Comparison of ENCODE assay signal across 34 cellular contexts in genomic region chr7:152059311-152059710, GRCh38.
"Had no signal": no experiment of that assay in that cellular context is flagged by ENCODE, and none has a peak within 500 bp of the region (broad histone marks: within the 10 kb centered on the region; RNA-seq: fewer than 3 reads in every experiment).

No MANE protein-coding gene starts in this region.

- H3K36me3 ChIP-seq: brain microvascular endothelial cell, gastrocnemius medialis, heart left ventricle, WERI-Rb-1 had no signal

- ATAC-seq: activated CD4-positive, CD25-positive, alpha-beta regulatory T cell treated with anti-CD3 and anti-CD28 coated beads, Interleukin-2, amount 50 U/mL, for 24 hours; activated CD8-positive, alpha-beta memory T cell treated with anti-CD3 and anti-CD28 coated beads, Interleukin-2, amount 10 ng/mL, durations not matched to agents 7 days and 5 days; activated CD8-positive, alpha-beta T cell treated with anti-CD3 and anti-CD28 coated beads, Interleukin-2, amount 10 ng/mL, durations not matched to agents 7 days and 5 days; activated naive CD4-positive, alpha-beta T cell treated with anti-CD3 and anti-CD28 coated beads, Interleukin-2, amount 50 U/mL, for 72 hours; activated T-cell treated with anti-CD3 and anti-CD28 coated beads, Interleukin-2, amount 50 U/mL, for 72 hours; effector memory CD8-positive, alpha-beta T cell; foreskin keratinocyte; gastrocnemius medialis; heart left ventricle; T-helper 17 cell had no signal

- H3K4me3 ChIP-seq: esophagus muscularis mucosa, gastrocnemius medialis, heart left ventricle had no signal

- H3K4me3 Mint-ChIP-seq: activated B cell treated with CpG ODN at 0.5 μM for 24 hours; activated CD4-positive, alpha-beta memory T cell treated with anti-CD3 and anti-CD28 coated beads for 36 hours; activated CD4-positive, alpha-beta T cell treated with anti-CD3 and anti-CD28 coated beads, Interleukin-2, amount 10 ng/mL, durations not matched to agents 24 days and 14 days; activated CD8-positive, alpha-beta memory T cell treated with anti-CD3 and anti-CD28 coated beads, Interleukin-2, amount 10 ng/mL, durations not matched to agents 7 days and 5 days; activated CD8-positive, alpha-beta T cell treated with anti-CD3 and anti-CD28 coated beads, Interleukin-2, amount 10 ng/mL, durations not matched to agents 7 days and 5 days; activated naive CD4-positive, alpha-beta T cell treated with anti-CD3 and anti-CD28 coated beads, Interleukin-2, amount 10 ng/mL, durations not matched to agents 7 days and 5 days; activated naive CD8-positive, alpha-beta T cell treated with anti-CD3 and anti-CD28 coated beads, Interleukin-2, amount 10 ng/mL, durations not matched to agents 7 days and 5 days; activated T-cell treated with anti-CD3 and anti-CD28 coated beads, Interleukin-2, amount 50 U/mL, for 24 hours; activated T-cell treated with anti-CD3 and anti-CD28 coated beads, Interleukin-2, amount 50 U/mL, for 72 hours; central memory CD8-positive, alpha-beta T cell; effector memory CD8-positive, alpha-beta T cell; T-helper 17 cell; T-helper 2 cell treated with Interferon-gamma antibody and Interleukin-4, amounts not matched to agents 5 μg/mL and 100 μg/mL, for 36 hours had no signal

- H3K9me3 Mint-ChIP-seq: activated T-cell treated with anti-CD3 and anti-CD28 coated beads, Interleukin-2, amount 50 U/mL, for 24 hours; central memory CD8-positive, alpha-beta T cell had no signal

- H3K4me1 Mint-ChIP-seq: activated B cell treated with CpG ODN at 0.5 μM for 24 hours; activated CD4-positive, alpha-beta T cell treated with anti-CD3 and anti-CD28 coated beads, Interleukin-2, amount 10 ng/mL, durations not matched to agents 24 days and 14 days; activated CD8-positive, alpha-beta memory T cell treated with anti-CD3 and anti-CD28 coated beads, Interleukin-2, amount 10 ng/mL, durations not matched to agents 7 days and 5 days; activated naive CD4-positive, alpha-beta T cell treated with anti-CD3 and anti-CD28 coated beads, Interleukin-2, amount 10 ng/mL, durations not matched to agents 7 days and 5 days; activated naive CD8-positive, alpha-beta T cell treated with anti-CD3 and anti-CD28 coated beads, Interleukin-2, amount 10 ng/mL, durations not matched to agents 7 days and 5 days had no signal

- H3K27ac ChIP-seq: brain microvascular endothelial cell, esophagus muscularis mucosa, foreskin keratinocyte, heart left ventricle, WERI-Rb-1 had no signal

- DNase-seq: activated B cell treated with CpG ODN at 0.5 μM for 24 hours; activated CD4-positive, alpha-beta memory T cell treated with anti-CD3 and anti-CD28 coated beads for 36 hours; activated CD4-positive, alpha-beta T cell treated with anti-CD3 and anti-CD28 coated beads, Interleukin-2, amount 10 ng/mL, durations not matched to agents 24 days and 14 days; activated CD8-positive, alpha-beta memory T cell treated with anti-CD3 and anti-CD28 coated beads, Interleukin-2, amount 10 ng/mL, durations not matched to agents 7 days and 5 days; activated CD8-positive, alpha-beta memory T cell treated with anti-CD3 and anti-CD28 coated beads, Interleukin-2, amount 50 U/mL, for 4 hours; activated CD8-positive, alpha-beta T cell treated with anti-CD3 and anti-CD28 coated beads, Interleukin-2, amount 10 ng/mL, durations not matched to agents 7 days and 5 days; activated gamma-delta T cell; activated naive CD4-positive, alpha-beta T cell; activated naive CD4-positive, alpha-beta T cell treated with anti-CD3 and anti-CD28 coated beads, Interleukin-2, amount 10 ng/mL, durations not matched to agents 7 days and 5 days; activated naive CD8-positive, alpha-beta T cell treated with anti-CD3 and anti-CD28 coated beads, Interleukin-2, amount 10 ng/mL, durations not matched to agents 7 days and 5 days; activated T-cell treated with anti-CD3 and anti-CD28 coated beads for 4 hours; activated T-cell treated with anti-CD3 and anti-CD28 coated beads, Interleukin-2, amount 50 U/mL, for 24 hours; activated T-cell treated with anti-CD3 and anti-CD28 coated beads, Interleukin-2, amount 50 U/mL, for 72 hours; amniotic stem cell; anterior cingulate cortex; brain microvascular endothelial cell; cortex of kidney; dermis blood vessel endothelial cell; effector CD4-positive, alpha-beta T cell; effector memory CD8-positive, alpha-beta T cell; erythroblast; foreskin keratinocyte; gastrocnemius medialis; glutamatergic neuron; heart left ventricle; T-helper 1 cell; T-helper 17 cell; T1000; WERI-Rb-1 had no signal

- H3K9me3 ChIP-seq: esophagus muscularis mucosa, gastrocnemius medialis had no signal

- H3K27me3 ChIP-seq: brain microvascular endothelial cell, esophagus muscularis mucosa, foreskin keratinocyte, gastrocnemius medialis, heart left ventricle had no signal

- H3K27me3 Mint-ChIP-seq: activated B cell treated with CpG ODN at 0.5 μM for 24 hours; activated CD4-positive, alpha-beta memory T cell treated with anti-CD3 and anti-CD28 coated beads for 36 hours; activated CD4-positive, alpha-beta T cell treated with anti-CD3 and anti-CD28 coated beads, Interleukin-2, amount 10 ng/mL, durations not matched to agents 24 days and 14 days; activated CD8-positive, alpha-beta memory T cell treated with anti-CD3 and anti-CD28 coated beads, Interleukin-2, amount 10 ng/mL, durations not matched to agents 7 days and 5 days; activated naive CD4-positive, alpha-beta T cell treated with anti-CD3 and anti-CD28 coated beads, Interleukin-2, amount 10 ng/mL, durations not matched to agents 7 days and 5 days; activated naive CD8-positive, alpha-beta T cell treated with anti-CD3 and anti-CD28 coated beads, Interleukin-2, amount 10 ng/mL, durations not matched to agents 7 days and 5 days; activated T-cell treated with anti-CD3 and anti-CD28 coated beads, Interleukin-2, amount 50 U/mL, for 24 hours; central memory CD8-positive, alpha-beta T cell; effector memory CD8-positive, alpha-beta T cell; T-helper 17 cell had no signal

- H3K4me1 ChIP-seq: foreskin keratinocyte had no signal

- H3K27ac Mint-ChIP-seq: activated B cell treated with CpG ODN at 0.5 μM for 24 hours; activated CD4-positive, alpha-beta memory T cell treated with anti-CD3 and anti-CD28 coated beads for 36 hours; activated CD4-positive, alpha-beta T cell treated with anti-CD3 and anti-CD28 coated beads, Interleukin-2, amount 10 ng/mL, durations not matched to agents 24 days and 14 days; activated CD8-positive, alpha-beta memory T cell treated with anti-CD3 and anti-CD28 coated beads, Interleukin-2, amount 10 ng/mL, durations not matched to agents 7 days and 5 days; activated CD8-positive, alpha-beta T cell treated with anti-CD3 and anti-CD28 coated beads, Interleukin-2, amount 10 ng/mL, durations not matched to agents 7 days and 5 days; activated naive CD4-positive, alpha-beta T cell treated with anti-CD3 and anti-CD28 coated beads, Interleukin-2, amount 10 ng/mL, durations not matched to agents 7 days and 5 days; activated naive CD8-positive, alpha-beta T cell treated with anti-CD3 and anti-CD28 coated beads, Interleukin-2, amount 10 ng/mL, durations not matched to agents 7 days and 5 days; activated T-cell treated with anti-CD3 and anti-CD28 coated beads, Interleukin-2, amount 50 U/mL, for 24 hours; activated T-cell treated with anti-CD3 and anti-CD28 coated beads, Interleukin-2, amount 50 U/mL, for 72 hours; effector memory CD8-positive, alpha-beta T cell; T-helper 17 cell; T-helper 2 cell treated with Interferon-gamma antibody and Interleukin-4, amounts not matched to agents 5 μg/mL and 100 μg/mL, for 36 hours had no signal
